Comparison of ENCODE assay signal across 1 cellular context in the genomic region with DNA sequence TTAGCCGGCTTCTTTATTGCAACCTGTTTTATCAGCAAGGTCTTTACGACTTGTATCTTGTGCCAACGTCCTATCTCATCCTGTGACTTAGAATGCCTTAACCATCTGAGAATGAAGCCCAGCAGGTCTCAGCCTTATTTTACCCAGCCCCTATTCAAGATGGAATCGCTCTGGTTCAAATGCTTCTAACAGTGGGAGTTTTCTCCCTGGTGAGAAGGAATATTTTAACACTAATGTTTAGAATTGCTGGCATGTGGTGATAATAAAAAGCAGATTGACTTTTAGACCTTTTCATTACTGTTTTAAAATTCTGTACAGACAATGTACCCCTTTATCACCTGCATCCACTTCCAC.
TF ChIP-seq lines count a peak whose summit lies in the region.

No MANE protein-coding gene starts in this region.

TF ChIP-seq in A549, 52 proteins besides CTCF, POLR2A, EP300 and RAD21:
- TF ChIP-seq JUN (IDR thresholded peaks at IDR 0.05) (no peak), TFCP2L1 (CRISPR knock-in tag; IDR thresholded peaks at IDR 0.05) (no peak), HEYL (CRISPR knock-in tag; IDR thresholded peaks at IDR 0.05) (peak; percentile 57; the same call in 1 of the 2 replicates), FOSL2 (IDR thresholded peaks at IDR 0.05) (no peak), FOSL2 (CRISPR knock-in tag; IDR thresholded peaks at IDR 0.05) (no peak), ESRRA (IDR thresholded peaks at IDR 0.05; ENCODE audit: borderline replicate concordance, low read length) (no peak), BHLHE40 (IDR thresholded peaks at IDR 0.05; ENCODE audit: low read depth, low read length) (no peak), KDM1A (IDR thresholded peaks at IDR 0.05; ENCODE audit: low read depth) (no peak), TP53 (CRISPR knock-in tag; IDR thresholded peaks at IDR 0.05) (no peak), FOSB (CRISPR knock-in tag; IDR thresholded peaks at IDR 0.05) (no peak), RARB (CRISPR knock-in tag; IDR thresholded peaks at IDR 0.05) (0 out of 2 replicates have a peak, but pooled peaks have one; percentile 35), NFE2L2 (conservative IDR thresholded peaks at IDR 0.05; ENCODE audit: low read length) (no peak), HOXB13 (CRISPR knock-in tag; IDR thresholded peaks at IDR 0.05; ENCODE audit: low read depth) (peak; percentile 66; the same call in 1 of the 2 replicates), MYC (IDR thresholded peaks at IDR 0.05; ENCODE audit: borderline replicate concordance, low read length) (no peak), HOXB5 (CRISPR knock-in tag; IDR thresholded peaks at IDR 0.05) (0 out of 2 replicates have a peak, but pooled peaks have one; percentile 49), ZNF302 (CRISPR knock-in tag; IDR thresholded peaks at IDR 0.05) (peak; percentile 12; the same call in 1 of the 2 replicates), NPAS2 (CRISPR knock-in tag; IDR thresholded peaks at IDR 0.05; ENCODE audit: borderline replicate concordance) (no peak), CHD2 (IDR thresholded peaks at IDR 0.05; ENCODE audit: low read length, partially characterized antibody) (no peak), CEBPB (IDR thresholded peaks at IDR 0.05) (no peak)
- TF ChIP-seq, protein P1, sequence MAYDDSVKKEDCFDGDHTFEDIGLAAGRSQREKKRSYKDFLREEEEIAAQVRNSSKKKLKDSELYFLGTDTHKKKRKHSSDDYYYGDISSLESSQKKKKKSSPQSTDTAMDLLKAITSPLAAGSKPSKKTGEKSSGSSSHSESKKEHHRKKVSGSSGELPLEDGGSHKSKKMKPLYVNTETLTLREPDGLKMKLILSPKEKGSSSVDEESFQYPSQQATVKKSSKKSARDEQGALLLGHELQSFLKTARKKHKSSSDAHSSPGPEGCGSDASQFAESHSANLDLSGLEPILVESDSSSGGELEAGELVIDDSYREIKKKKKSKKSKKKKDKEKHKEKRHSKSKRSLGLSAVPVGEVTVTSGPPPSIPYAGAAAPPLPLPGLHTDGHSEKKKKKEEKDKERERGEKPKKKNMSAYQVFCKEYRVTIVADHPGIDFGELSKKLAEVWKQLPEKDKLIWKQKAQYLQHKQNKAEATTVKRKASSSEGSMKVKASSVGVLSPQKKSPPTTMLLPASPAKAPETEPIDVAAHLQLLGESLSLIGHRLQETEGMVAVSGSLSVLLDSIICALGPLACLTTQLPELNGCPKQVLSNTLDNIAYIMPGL (CRISPR knock-in tag; IDR thresholded peaks at IDR 0.05; ENCODE audit: borderline replicate concordance), result no peak
- TF ChIP-seq, protein P2, sequence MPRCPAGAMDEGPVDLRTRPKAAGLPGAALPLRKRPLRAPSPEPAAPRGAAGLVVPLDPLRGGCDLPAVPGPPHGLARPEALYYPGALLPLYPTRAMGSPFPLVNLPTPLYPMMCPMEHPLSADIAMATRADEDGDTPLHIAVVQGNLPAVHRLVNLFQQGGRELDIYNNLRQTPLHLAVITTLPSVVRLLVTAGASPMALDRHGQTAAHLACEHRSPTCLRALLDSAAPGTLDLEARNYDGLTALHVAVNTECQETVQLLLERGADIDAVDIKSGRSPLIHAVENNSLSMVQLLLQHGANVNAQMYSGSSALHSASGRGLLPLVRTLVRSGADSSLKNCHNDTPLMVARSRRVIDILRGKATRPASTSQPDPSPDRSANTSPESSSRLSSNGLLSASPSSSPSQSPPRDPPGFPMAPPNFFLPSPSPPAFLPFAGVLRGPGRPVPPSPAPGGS (IDR thresholded peaks at IDR 0.05), result no peak
- TF ChIP-seq, protein P3, sequence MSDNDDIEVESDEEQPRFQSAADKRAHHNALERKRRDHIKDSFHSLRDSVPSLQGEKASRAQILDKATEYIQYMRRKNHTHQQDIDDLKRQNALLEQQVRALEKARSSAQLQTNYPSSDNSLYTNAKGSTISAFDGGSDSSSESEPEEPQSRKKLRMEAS (IDR thresholded peaks at IDR 0.05), result no peak
- TF ChIP-seq, protein P4, sequence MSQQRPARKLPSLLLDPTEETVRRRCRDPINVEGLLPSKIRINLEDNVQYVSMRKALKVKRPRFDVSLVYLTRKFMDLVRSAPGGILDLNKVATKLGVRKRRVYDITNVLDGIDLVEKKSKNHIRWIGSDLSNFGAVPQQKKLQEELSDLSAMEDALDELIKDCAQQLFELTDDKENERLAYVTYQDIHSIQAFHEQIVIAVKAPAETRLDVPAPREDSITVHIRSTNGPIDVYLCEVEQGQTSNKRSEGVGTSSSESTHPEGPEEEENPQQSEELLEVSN (IDR thresholded peaks at IDR 0.05; ENCODE audit: borderline replicate concordance, low read depth), result no peak
- TF ChIP-seq, protein P5, sequence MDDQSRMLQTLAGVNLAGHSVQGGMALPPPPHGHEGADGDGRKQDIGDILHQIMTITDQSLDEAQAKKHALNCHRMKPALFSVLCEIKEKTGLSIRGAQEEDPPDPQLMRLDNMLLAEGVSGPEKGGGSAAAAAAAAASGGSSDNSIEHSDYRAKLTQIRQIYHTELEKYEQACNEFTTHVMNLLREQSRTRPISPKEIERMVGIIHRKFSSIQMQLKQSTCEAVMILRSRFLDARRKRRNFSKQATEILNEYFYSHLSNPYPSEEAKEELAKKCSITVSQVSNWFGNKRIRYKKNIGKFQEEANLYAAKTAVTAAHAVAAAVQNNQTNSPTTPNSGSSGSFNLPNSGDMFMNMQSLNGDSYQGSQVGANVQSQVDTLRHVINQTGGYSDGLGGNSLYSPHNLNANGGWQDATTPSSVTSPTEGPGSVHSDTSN (IDR thresholded peaks at IDR 0.05), result no peak
- TF ChIP-seq, protein P6, sequence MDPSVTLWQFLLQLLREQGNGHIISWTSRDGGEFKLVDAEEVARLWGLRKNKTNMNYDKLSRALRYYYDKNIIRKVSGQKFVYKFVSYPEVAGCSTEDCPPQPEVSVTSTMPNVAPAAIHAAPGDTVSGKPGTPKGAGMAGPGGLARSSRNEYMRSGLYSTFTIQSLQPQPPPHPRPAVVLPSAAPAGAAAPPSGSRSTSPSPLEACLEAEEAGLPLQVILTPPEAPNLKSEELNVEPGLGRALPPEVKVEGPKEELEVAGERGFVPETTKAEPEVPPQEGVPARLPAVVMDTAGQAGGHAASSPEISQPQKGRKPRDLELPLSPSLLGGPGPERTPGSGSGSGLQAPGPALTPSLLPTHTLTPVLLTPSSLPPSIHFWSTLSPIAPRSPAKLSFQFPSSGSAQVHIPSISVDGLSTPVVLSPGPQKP (IDR thresholded peaks at IDR 0.05; ENCODE audit: low read depth, low read length), result no peak
- TF ChIP-seq, protein P7, sequence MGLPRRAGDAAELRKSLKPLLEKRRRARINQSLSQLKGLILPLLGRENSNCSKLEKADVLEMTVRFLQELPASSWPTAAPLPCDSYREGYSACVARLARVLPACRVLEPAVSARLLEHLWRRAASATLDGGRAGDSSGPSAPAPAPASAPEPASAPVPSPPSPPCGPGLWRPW (IDR thresholded peaks at IDR 0.05), result no peak
TF ChIP-seq in A549: peak in this region for 5.
